9 cellular contexts compared by ENCODE assay signal in the genomic region with DNA sequence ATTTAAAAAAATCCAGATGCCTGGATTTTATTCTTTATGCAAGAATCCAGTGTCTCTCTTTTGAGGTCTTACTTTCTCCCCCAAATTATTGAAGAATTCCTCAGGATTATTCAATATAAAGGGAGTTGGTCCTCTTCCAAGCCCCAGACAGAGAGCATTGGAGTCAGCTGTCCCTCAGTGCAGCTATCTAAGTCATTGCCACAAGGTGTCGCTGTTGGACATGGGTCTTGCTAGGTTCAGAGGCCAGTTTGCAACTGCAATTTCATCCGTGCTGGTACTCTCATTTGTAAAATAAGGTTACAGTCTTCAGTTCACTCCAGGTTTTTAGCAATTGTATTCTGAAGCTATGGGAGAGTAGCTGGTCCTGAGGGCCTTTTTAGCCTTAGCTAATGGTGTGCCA.
A peak's percentile ranks its signal among the peaks of the same experiment; 100 is the strongest.
DNase-seq lines count a peak whose midpoint lies in the region; ATAC-seq and TF ChIP-seq lines count a peak whose summit lies in the region.
"Had no signal": no experiment of that assay in that cellular context is flagged by ENCODE, and none has a peak within 500 bp of the region (broad histone marks: within the 10 kb centered on the region; RNA-seq: fewer than 3 reads in every experiment).

No MANE protein-coding gene starts in this region.

- peak; percentile 26 for DNase-seq in AG20443 (ENCODE audit: low spot score)
- DNase-seq in HuH-7.5 (ENCODE audit: low spot score): peak; percentile 24
- peak; percentile 50 to 61 for DNase-seq in SHP77 (lab: John Stamatoyannopoulos, UW)
- DNase-seq in effector memory CD8-positive, alpha-beta T cell: peak; percentile 3 to 9 (median 5)
- peak; percentile 72 for DNase-seq in nephron progenitor cell
- no peak for DNase-seq in effector CD8-positive, alpha-beta T cell (lab: John Stamatoyannopoulos, UW)

- peaks cover 0 to 2% of the 10 kb centered on the region in 2 donors for H3K9me3 Mint-ChIP-seq in effector memory CD8-positive, alpha-beta T cell
- peaks cover 29% of the 10 kb centered on the region for H3K9me3 Mint-ChIP-seq in nephron progenitor cell

- H3K36me3 Mint-ChIP-seq in effector memory CD8-positive, alpha-beta T cell (ENCODE audit: insufficient read depth): peaks cover 4% of the 10 kb centered on the region
- no peaks in the 10 kb centered on the region for H3K36me3 Mint-ChIP-seq in nephron progenitor cell (ENCODE audit: low read depth)
- H3K36me3 Mint-ChIP-seq: IgD-negative memory B cell had no signal

- H3K27ac Mint-ChIP-seq in effector memory CD8-positive, alpha-beta T cell: no peak overlapping the region
- H3K27ac Mint-ChIP-seq in nephron progenitor cell: no peak overlapping the region
- H3K27ac Mint-ChIP-seq: IgD-negative memory B cell had no signal

- TF ChIP-seq CTCF in GM12872 (IDR thresholded peaks at IDR 0.05; ENCODE audit: insufficient read depth, low read depth, low read length): peak; percentile 79
- peak; percentile 67 for TF ChIP-seq CTCF in nephron progenitor cell (IDR thresholded peaks at IDR 0.05)

- H3K27me3 Mint-ChIP-seq in effector memory CD8-positive, alpha-beta T cell: peaks cover 14 to 25% of the 10 kb centered on the region in 2 donors
- H3K27me3 Mint-ChIP-seq in nephron progenitor cell (ENCODE audit: low read depth, poor library complexity): no peaks in the 10 kb centered on the region

- no peak for ATAC-seq in effector memory CD8-positive, alpha-beta T cell (replicated peaks)
- no peak for ATAC-seq in GM19397 (IDR thresholded peaks at IDR 0.05; ENCODE audit: unreplicated experiment)

- no peaks in the 10 kb centered on the region for H3K4me1 Mint-ChIP-seq in effector memory CD8-positive, alpha-beta T cell (ENCODE audit: low read depth in 2 of 2)
- no peaks in the 10 kb centered on the region for H3K4me1 Mint-ChIP-seq in nephron progenitor cell
- H3K4me1 Mint-ChIP-seq: IgD-negative memory B cell had no signal

- H3K4me3 Mint-ChIP-seq in effector memory CD8-positive, alpha-beta T cell: no peak overlapping the region
- H3K4me3 Mint-ChIP-seq in nephron progenitor cell: no peak overlapping the region
- H3K4me3 Mint-ChIP-seq: IgD-negative memory B cell had no signal
